9 cellular contexts compared by ENCODE assay signal in genomic region chr14:68951800-68952540, GRCh38. TPM values are rescaled to one million over a fixed set of nuclear protein-coding genes. Genes with fewer than 3 reads are reported as not detected.
DNase-seq lines count a peak whose midpoint lies in the region; ATAC-seq and TF ChIP-seq lines count a peak whose summit lies in the region.
"Had no signal": no experiment of that assay in that cellular context is flagged by ENCODE, and none has a peak within 500 bp of the region (broad histone marks: within the 10 kb centered on the region; RNA-seq: fewer than 3 reads in every experiment).

No MANE protein-coding gene starts in this region.

- no peaks in the 10 kb centered on the region for H3K27me3 Mint-ChIP-seq in dendritic cell treated with granulocyte-macrophage colony-stimulating factor and Interleukin-4, amounts not matched to agents 40 ng/mL and 50 ng/mL, for 4 days

- ATAC-seq in Panc1: no peak; the same call in 1 of the 2 replicates
- peak; percentile 19 to 48 for ATAC-seq in upper lobe of left lung (ENCODE audit: low FRiP score in 2 of 2)
- no peak for ATAC-seq in GM21447 (IDR thresholded peaks at IDR 0.05; ENCODE audit: unreplicated experiment)

- H3K9me3 Mint-ChIP-seq in dendritic cell treated with granulocyte-macrophage colony-stimulating factor and Interleukin-4, amounts not matched to agents 40 ng/mL and 50 ng/mL, for 4 days: no peaks in the 10 kb centered on the region

- H3K36me3 Mint-ChIP-seq in dendritic cell treated with granulocyte-macrophage colony-stimulating factor and Interleukin-4, amounts not matched to agents 40 ng/mL and 50 ng/mL, for 4 days (ENCODE audit: low read depth): peaks cover 53% of the 10 kb centered on the region

- no peaks in the 10 kb centered on the region for H3K9me3 ChIP-seq in Panc1 (ENCODE audit: control insufficient read depth, insufficient read depth, low read depth, low read length)
- no peaks in the 10 kb centered on the region for H3K9me3 ChIP-seq in mucosa of rectum (ENCODE audit: control insufficient read depth in 2 of 2, low read length in 2 of 2)
- H3K9me3 ChIP-seq in upper lobe of left lung: no peaks in the 10 kb centered on the region

- 73 to 83% methylated on average over 13 to 14 of the region's 14 CpGs for WGBS in upper lobe of left lung, 2 donors

- no peak for TF ChIP-seq CTCF in Panc1 (IDR thresholded peaks at IDR 0.05)
- no peak for TF ChIP-seq CTCF in upper lobe of left lung (IDR thresholded peaks at IDR 0.05)

- H3K27me3 ChIP-seq in Panc1 (ENCODE audit: control insufficient read depth, insufficient read depth, low read length) (no peaks in the 10 kb centered on the region), mucosa of rectum (ENCODE audit: control insufficient read depth in 2 of 2, insufficient read depth in 2 of 2, low read length in 2 of 2) (no peaks in the 10 kb centered on the region), upper lobe of left lung (no peaks in the 10 kb centered on the region), H7 (ENCODE audit: control insufficient read depth, insufficient read depth, low read length) (no peaks in the 10 kb centered on the region)

- H3K4me3 Mint-ChIP-seq in dendritic cell treated with granulocyte-macrophage colony-stimulating factor and Interleukin-4, amounts not matched to agents 40 ng/mL and 50 ng/mL, for 4 days: peak overlapping the region; percentile 17

- no peak for TF ChIP-seq EP300 in upper lobe of left lung (IDR thresholded peaks at IDR 0.05)

- peak overlapping the region; percentile 87 for H3K27ac Mint-ChIP-seq in dendritic cell treated with granulocyte-macrophage colony-stimulating factor and Interleukin-4, amounts not matched to agents 40 ng/mL and 50 ng/mL, for 4 days

- H3K4me1 ChIP-seq in Panc1 (ENCODE audit: control insufficient read depth, insufficient read depth, low read length): peaks cover 83% of the 10 kb centered on the region
- H3K4me1 ChIP-seq in mucosa of rectum (ENCODE audit: control insufficient read depth in 2 of 2, insufficient read depth in 2 of 2, low read length in 2 of 2): peaks cover 52 to 61% of the 10 kb centered on the region in 2 donors
- peaks cover 53 to 85% (median 72%) of the 10 kb centered on the region in 4 donors for H3K4me1 ChIP-seq in upper lobe of left lung

- no peak for DNase-seq in Panc1 (ENCODE audit: low read depth, low spot score)
- DNase-seq in upper lobe of left lung: peak in 1 of 2 donors; percentile 61
- no peak for DNase-seq in H7
- DNase-seq in NCI-H1417 treated with DMSO at 0.1 percent for 48 hours (lab: John Stamatoyannopoulos, UW): no peak
- DNase-seq: NCI-H1092; stimulated activated CD4-positive, alpha-beta T cell treated with anti-CD3 and anti-CD28 coated beads, Interleukin-4, amount 100 ng/mL, for 4 hours had no signal

- BruUV-seq in Panc1 (replicated peaks; lab: Mats Ljungman, UMichigan): no TSS peak

- H3K27ac ChIP-seq in Panc1 (ENCODE audit: low read length) (peak overlapping the region; percentile 97), mucosa of rectum (ENCODE audit: low read depth in 2 of 2, low read length in 2 of 2) (peak overlapping the region; percentile 75 to 78), upper lobe of left lung (peak overlapping the region; percentile 38 to 82 (median 64))

- POLR2A ChIA-PET in Panc1 (lab: Charles Lee): interaction anchor here (0.5 to 0.6 kb wide), 2 partner anchors 22 to 935 kb away, joined by 3 to 7 read pairs; no protein-coding TSS in a partner anchor

- TF ChIP-seq POLR2A in upper lobe of left lung (IDR thresholded peaks at IDR 0.05): no peak

- H3K4me3 ChIP-seq in Panc1 (ENCODE audit: low read depth in 2 of 2, low read length in 2 of 2) (no peak overlapping the region; a peak in 1 of 4 replicates), mucosa of rectum (ENCODE audit: low read length in 2 of 2) (no peak overlapping the region), upper lobe of left lung (no peak overlapping the region), H7 (ENCODE audit: insufficient read depth, low read depth, low read length) (no peak overlapping the region)

- CTCF ChIA-PET in Panc1 (lab: Charles Lee): interaction anchor here (0.7 kb wide), 1 partner anchor 310 kb away, joined by 3 read pairs; no protein-coding TSS in a partner anchor

- in situ Hi-C loops in Panc1 (cut with HindIII; ENCODE audit: low pct_unique_long_range_greater_than_20kb, low sequenced_read_pairs): no loop called here

- H3K36me3 ChIP-seq in Panc1 (ENCODE audit: control insufficient read depth, insufficient read depth, low read length) (no peaks in the 10 kb centered on the region), mucosa of rectum (ENCODE audit: control insufficient read depth in 2 of 2, insufficient read depth in 2 of 2, low read length in 2 of 2) (no peaks in the 10 kb centered on the region), upper lobe of left lung (no peaks in the 10 kb centered on the region), H7 (replicated peaks; ENCODE audit: control insufficient read depth, insufficient read depth, low read length) (no peaks in the 10 kb centered on the region; the same call in 1 of the 2 replicates)

- H3K4me1 Mint-ChIP-seq in dendritic cell treated with granulocyte-macrophage colony-stimulating factor and Interleukin-4, amounts not matched to agents 40 ng/mL and 50 ng/mL, for 4 days (ENCODE audit: low read depth): peaks cover 97% of the 10 kb centered on the region

- peak overlapping the region in 1 of 2 donors; percentile 26 for H3K9ac ChIP-seq in mucosa of rectum (ENCODE audit: low read depth in 1 of 2, low read length in 2 of 2)

- intact Hi-C loops in Panc1 (cut with micrococcal nuclease; ENCODE audit: unreplicated experiment): no loop called here
- intact Hi-C loops in dendritic cell treated with granulocyte-macrophage colony-stimulating factor and Interleukin-4, amounts not matched to agents 40 ng/mL and 50 ng/mL, for 4 days (cut with micrococcal nuclease): no loop called here

RNA-seq across cellular contexts. Expression of gene ACTN1, which starts 27.1 kb away (rescaled TPM):
- total RNA-seq in Panc1 (2021; ENCODE audit: unreplicated experiment): 212 TPM
- polyA plus RNA-seq in Panc1 (2012; ENCODE audit: insufficient read length): 336 TPM
- 100 to 1,000 TPM; 117 to 195 (median 157) TPM for total RNA-seq in upper lobe of left lung
- total RNA-seq in H7 (2014; rRNA removed; shearing (Covaris generic)): 161 and 169 TPM in 2 replicates

Comparison
In these comparisons a context has a peak if more than half of its experiments do, and no peak if none do; other contexts are left out.
1. ATAC-seq: peak in upper lobe of left lung (2 of 2); none in Panc1 (single experiment) and GM21447 (single experiment).
2. Peak in every context shown above with its lines, with median percentiles within 50 percentile points of each other: H3K27ac ChIP-seq.